Comparison of ENCODE assay signal across 13 cellular contexts in the genomic region with DNA sequence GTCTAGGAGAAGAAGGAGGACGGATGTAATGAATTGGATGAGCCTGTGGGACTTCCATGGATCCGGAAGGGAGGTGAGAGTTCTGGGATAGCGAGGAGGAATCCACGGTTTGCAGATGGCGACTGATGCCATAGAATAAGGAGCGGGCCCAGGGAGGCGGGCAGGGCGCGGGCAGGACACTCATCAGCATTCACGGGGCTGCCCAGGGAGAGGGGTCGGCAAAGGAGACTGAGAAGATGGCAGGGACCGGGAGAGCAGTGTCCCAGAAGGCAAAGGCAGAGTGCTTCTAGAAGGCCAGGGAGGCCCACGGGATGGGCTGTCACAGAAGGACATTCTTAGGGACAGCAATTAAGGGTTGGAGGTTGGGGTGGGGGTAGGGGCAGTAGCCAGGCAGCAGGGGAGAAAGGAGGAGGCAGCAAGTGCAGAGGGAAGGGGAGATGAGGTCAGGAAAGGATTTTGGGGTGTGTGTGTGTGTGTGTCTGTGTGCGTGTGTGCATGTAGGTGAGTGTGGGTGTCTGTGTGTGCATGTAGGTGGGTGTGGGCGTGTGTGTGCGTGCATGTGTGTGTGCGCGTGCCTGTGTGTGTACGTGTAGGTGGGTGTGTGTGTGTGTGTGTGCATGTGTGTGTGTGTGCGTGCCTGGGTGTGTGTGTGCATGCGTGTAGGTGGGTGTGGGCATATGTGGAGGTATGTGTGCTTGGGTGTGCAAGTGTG. TPM values are rescaled to one million over a fixed set of nuclear protein-coding genes. Genes with fewer than 3 reads are reported as not detected.
DNase-seq lines count a peak whose midpoint lies in the region; ATAC-seq and TF ChIP-seq lines count a peak whose summit lies in the region.
"Had no signal": no experiment of that assay in that cellular context is flagged by ENCODE, and none has a peak within 500 bp of the region (broad histone marks: within the 10 kb centered on the region; RNA-seq: fewer than 3 reads in every experiment).

No MANE protein-coding gene starts in this region.

- no peak for DNase-seq in activated CD4-positive, alpha-beta memory T cell treated with anti-CD3 and anti-CD28 coated beads for 36 hours
- no peak for DNase-seq in activated CD4-positive, alpha-beta memory T cell treated with anti-CD3 and anti-CD28 coated beads, Interleukin-2, amount 10 ng/mL, durations not matched to agents 7 days and 5 days
- DNase-seq in activated naive CD8-positive, alpha-beta T cell treated with anti-CD3 and anti-CD28 coated beads, Interleukin-2, amount 50 U/mL, for 24 hours, result no peak
- no peak for DNase-seq in mesendoderm
- DNase-seq in tibial artery, result no peak
- no peak for DNase-seq in NCI-H2227 treated with DMSO at 0.1 percent for 48 hours (lab: John Stamatoyannopoulos, UW)
- DNase-seq: activated CD8-positive, alpha-beta T cell treated with anti-CD3 and anti-CD28 coated beads for 36 hours; MM.1S; stimulated activated CD4-positive, alpha-beta T cell treated with anti-CD3 and anti-CD28 coated beads, Interleukin-4, amount 100 ng/mL, for 24 hours had no signal

- H3K18ac ChIP-seq in mesendoderm (ENCODE audit: low read length), result no peak overlapping the region

- no peak overlapping the region for H2BK5ac ChIP-seq in mesendoderm (ENCODE audit: low read length)

- H3K4me1 ChIP-seq in mesendoderm (ENCODE audit: control insufficient read depth, low read depth, low read length), result no peaks in the 10 kb centered on the region
- peaks cover 0 to 54% (median 27%) of the 10 kb centered on the region in 4 donors for H3K4me1 ChIP-seq in tibial artery
- H3K4me1 ChIP-seq: A549 had no signal

- no CpG with 5 or more reads among the region's 21 CpGs for WGBS in mesendoderm (ENCODE audit: extremely low coverage, insufficient coverage, low lambda C conversion rate)

- H3K36me3 ChIP-seq in mesendoderm (ENCODE audit: control insufficient read depth, insufficient read depth, low read length), result no peaks in the 10 kb centered on the region
- H3K36me3 ChIP-seq in tibial artery, result no peaks in the 10 kb centered on the region
- H3K36me3 ChIP-seq: sigmoid colon had no signal

- no peak overlapping the region for H4K5ac ChIP-seq in mesendoderm (ENCODE audit: low read length)

- H3K9me3 ChIP-seq in tibial artery, result no peaks in the 10 kb centered on the region
- H3K9me3 ChIP-seq: A549, sigmoid colon had no signal

- no peak overlapping the region for H3K4me2 ChIP-seq in mesendoderm (ENCODE audit: low read length)

- no peaks in the 10 kb centered on the region for H3K79me1 ChIP-seq in mesendoderm (ENCODE audit: low read length)

- H3K4me3 ChIP-seq in mesendoderm (ENCODE audit: low read length), result no peak overlapping the region
- peak overlapping the region in 1 of 2 donors; percentile 71 for H3K4me3 ChIP-seq in tibial artery

- no peak overlapping the region for H3K56ac ChIP-seq in mesendoderm (ENCODE audit: low read length)

- no peak overlapping the region for H2AK5ac ChIP-seq in mesendoderm (ENCODE audit: low read length)

- peaks cover 15% of the 10 kb centered on the region for H3K4me1 Mint-ChIP-seq in activated CD4-positive, alpha-beta memory T cell treated with anti-CD3 and anti-CD28 coated beads for 36 hours (ENCODE audit: low read depth)
- peaks cover 18% of the 10 kb centered on the region for H3K4me1 Mint-ChIP-seq in activated CD4-positive, alpha-beta memory T cell treated with anti-CD3 and anti-CD28 coated beads, Interleukin-2, amount 10 ng/mL, durations not matched to agents 7 days and 5 days
- peaks cover 28% of the 10 kb centered on the region for H3K4me1 Mint-ChIP-seq in activated naive CD8-positive, alpha-beta T cell treated with anti-CD3 and anti-CD28 coated beads, Interleukin-2, amount 50 U/mL, for 24 hours

- peaks cover 37% of the 10 kb centered on the region for H3K27me3 Mint-ChIP-seq in activated CD4-positive, alpha-beta memory T cell treated with anti-CD3 and anti-CD28 coated beads for 36 hours
- H3K27me3 Mint-ChIP-seq in activated CD4-positive, alpha-beta memory T cell treated with anti-CD3 and anti-CD28 coated beads, Interleukin-2, amount 10 ng/mL, durations not matched to agents 7 days and 5 days, result peaks cover 43% of the 10 kb centered on the region
- peaks cover 28% of the 10 kb centered on the region for H3K27me3 Mint-ChIP-seq in activated naive CD8-positive, alpha-beta T cell treated with anti-CD3 and anti-CD28 coated beads, Interleukin-2, amount 50 U/mL, for 24 hours

- no peaks in the 10 kb centered on the region for H3K79me2 ChIP-seq in mesendoderm (ENCODE audit: control insufficient read depth, insufficient read depth, low read length)

- no peak overlapping the region for H2BK15ac ChIP-seq in mesendoderm (replicated peaks; ENCODE audit: low read depth)

- intact Hi-C loops in activated CD4-positive, alpha-beta memory T cell treated with anti-CD3 and anti-CD28 coated beads for 36 hours (cut with micrococcal nuclease), result no loop called here
- intact Hi-C loops in tibial artery (cut with DNase I; ENCODE audit: low total_unique reads), result no loop called here

- peak overlapping the region; percentile 4 for H3K4me3 Mint-ChIP-seq in activated CD4-positive, alpha-beta memory T cell treated with anti-CD3 and anti-CD28 coated beads for 36 hours
- no peak overlapping the region for H3K4me3 Mint-ChIP-seq in activated CD4-positive, alpha-beta memory T cell treated with anti-CD3 and anti-CD28 coated beads, Interleukin-2, amount 10 ng/mL, durations not matched to agents 7 days and 5 days
- H3K4me3 Mint-ChIP-seq in activated naive CD8-positive, alpha-beta T cell treated with anti-CD3 and anti-CD28 coated beads, Interleukin-2, amount 50 U/mL, for 24 hours, result peak overlapping the region; percentile 28

- no peak overlapping the region for H2BK120ac ChIP-seq in mesendoderm (ENCODE audit: low read depth, low read length)

- no peaks in the 10 kb centered on the region for H3K36me3 Mint-ChIP-seq in activated CD4-positive, alpha-beta memory T cell treated with anti-CD3 and anti-CD28 coated beads for 36 hours
- H3K36me3 Mint-ChIP-seq in activated CD4-positive, alpha-beta memory T cell treated with anti-CD3 and anti-CD28 coated beads, Interleukin-2, amount 10 ng/mL, durations not matched to agents 7 days and 5 days (ENCODE audit: low read depth), result no peaks in the 10 kb centered on the region
- no peaks in the 10 kb centered on the region for H3K36me3 Mint-ChIP-seq in activated naive CD8-positive, alpha-beta T cell treated with anti-CD3 and anti-CD28 coated beads, Interleukin-2, amount 50 U/mL, for 24 hours (ENCODE audit: low read depth)

- TF ChIP-seq CTCF in tibial artery (IDR thresholded peaks at IDR 0.05), result no peak

- no peak overlapping the region for H3K27ac ChIP-seq in mesendoderm (ENCODE audit: low read depth, low read length)
- peak overlapping the region; percentile 90 to 91 for H3K27ac ChIP-seq in tibial artery

- H4K8ac ChIP-seq in mesendoderm (ENCODE audit: low read depth, low read length), result no peak overlapping the region

- H3K23ac ChIP-seq in mesendoderm (ENCODE audit: low read length), result peak overlapping the region; percentile 57

- CTCF ChIA-PET in activated CD4-positive, alpha-beta memory T cell treated with anti-CD3 and anti-CD28 coated beads for 36 hours (lab: Charles Lee), result no interaction called here
- CTCF ChIA-PET in activated CD4-positive, alpha-beta memory T cell treated with anti-CD3 and anti-CD28 coated beads, Interleukin-2, amount 10 ng/mL, durations not matched to agents 7 days and 5 days (lab: Charles Lee), result no interaction called here

- no peak overlapping the region for H3K4ac ChIP-seq in mesendoderm (ENCODE audit: low read depth, low read length)

- POLR2A ChIA-PET in activated CD4-positive, alpha-beta memory T cell treated with anti-CD3 and anti-CD28 coated beads for 36 hours (lab: Charles Lee), result no interaction called here
- POLR2A ChIA-PET in activated CD4-positive, alpha-beta memory T cell treated with anti-CD3 and anti-CD28 coated beads, Interleukin-2, amount 10 ng/mL, durations not matched to agents 7 days and 5 days (lab: Charles Lee), result no interaction called here

- ATAC-seq in activated naive CD8-positive, alpha-beta T cell treated with anti-CD3 and anti-CD28 coated beads, Interleukin-2, amount 50 U/mL, for 24 hours, result no peak
- ATAC-seq in HG02588 (IDR thresholded peaks at IDR 0.05; ENCODE audit: unreplicated experiment), result no peak
- ATAC-seq in GM21381 (IDR thresholded peaks at IDR 0.05; ENCODE audit: unreplicated experiment), result no peak
- ATAC-seq: activated CD8-positive, alpha-beta T cell treated with anti-CD3 and anti-CD28 coated beads for 36 hours had no signal

- H3K9me3 Mint-ChIP-seq in activated CD4-positive, alpha-beta memory T cell treated with anti-CD3 and anti-CD28 coated beads for 36 hours, result no peaks in the 10 kb centered on the region
- H3K9me3 Mint-ChIP-seq in activated CD4-positive, alpha-beta memory T cell treated with anti-CD3 and anti-CD28 coated beads, Interleukin-2, amount 10 ng/mL, durations not matched to agents 7 days and 5 days, result no peaks in the 10 kb centered on the region
- no peaks in the 10 kb centered on the region for H3K9me3 Mint-ChIP-seq in activated naive CD8-positive, alpha-beta T cell treated with anti-CD3 and anti-CD28 coated beads, Interleukin-2, amount 50 U/mL, for 24 hours
- H3K9me3 Mint-ChIP-seq: activated CD8-positive, alpha-beta T cell treated with anti-CD3 and anti-CD28 coated beads for 36 hours had no signal

- H3K27me3 ChIP-seq in mesendoderm (ENCODE audit: insufficient read depth, low read length, poor library complexity), result peaks cover 23% of the 10 kb centered on the region
- H3K27me3 ChIP-seq in tibial artery, result no peaks in the 10 kb centered on the region
- H3K27me3 ChIP-seq: sigmoid colon had no signal

- H3K9ac ChIP-seq in mesendoderm (ENCODE audit: low read length), result no peak overlapping the region

- no peak overlapping the region for H3K27ac Mint-ChIP-seq in activated CD4-positive, alpha-beta memory T cell treated with anti-CD3 and anti-CD28 coated beads for 36 hours
- no peak overlapping the region for H3K27ac Mint-ChIP-seq in activated CD4-positive, alpha-beta memory T cell treated with anti-CD3 and anti-CD28 coated beads, Interleukin-2, amount 10 ng/mL, durations not matched to agents 7 days and 5 days
- no peak overlapping the region for H3K27ac Mint-ChIP-seq in activated naive CD8-positive, alpha-beta T cell treated with anti-CD3 and anti-CD28 coated beads, Interleukin-2, amount 50 U/mL, for 24 hours
- H3K27ac Mint-ChIP-seq: activated CD8-positive, alpha-beta T cell treated with anti-CD3 and anti-CD28 coated beads for 36 hours had no signal

RNA-seq across cellular contexts. Expression of a gene that starts 1.1 kb away (rescaled TPM):
- total RNA-seq in activated CD4-positive, alpha-beta memory T cell treated with anti-CD3 and anti-CD28 coated beads for 36 hours, result not detected
- total RNA-seq in activated CD4-positive, alpha-beta memory T cell treated with anti-CD3 and anti-CD28 coated beads, Interleukin-2, amount 10 ng/mL, durations not matched to agents 7 days and 5 days, result not detected
- 0.49 TPM for polyA plus RNA-seq in mesendoderm (2013, experiment 1 of 2)
- 0.50 TPM for polyA plus RNA-seq in mesendoderm (2013, experiment 2 of 2)

RNA-seq across cellular contexts. Expression of a gene that starts 23.1 kb away (rescaled TPM):
- total RNA-seq in activated CD4-positive, alpha-beta memory T cell treated with anti-CD3 and anti-CD28 coated beads for 36 hours, result 10 to 100 TPM; 56.7 to 56.8 TPM
- total RNA-seq in activated CD4-positive, alpha-beta memory T cell treated with anti-CD3 and anti-CD28 coated beads, Interleukin-2, amount 10 ng/mL, durations not matched to agents 7 days and 5 days, result 10 to 100 TPM; 57.2 to 58.4 TPM
- polyA plus RNA-seq in mesendoderm (2013, experiment 1 of 2), result 40.2 TPM
- 41.3 TPM for polyA plus RNA-seq in mesendoderm (2013, experiment 2 of 2)

RNA-seq across cellular contexts. Expression of a gene that starts 29.8 kb away (rescaled TPM):
- total RNA-seq in activated CD4-positive, alpha-beta memory T cell treated with anti-CD3 and anti-CD28 coated beads for 36 hours, result 100 to 1,000 TPM; 138 to 143 TPM
- total RNA-seq in activated CD4-positive, alpha-beta memory T cell treated with anti-CD3 and anti-CD28 coated beads, Interleukin-2, amount 10 ng/mL, durations not matched to agents 7 days and 5 days, result 100 to 1,000 TPM; 215 to 221 TPM
- 38.9 TPM for polyA plus RNA-seq in mesendoderm (2013, experiment 1 of 2)
- 40.0 TPM for polyA plus RNA-seq in mesendoderm (2013, experiment 2 of 2)

RNA-seq across cellular contexts. Expression of a gene that starts 37.5 kb away (rescaled TPM):
- 10 to 100 TPM; 33.3 TPM for total RNA-seq in activated CD4-positive, alpha-beta memory T cell treated with anti-CD3 and anti-CD28 coated beads for 36 hours
- 10 to 100 TPM; 29.7 to 29.9 TPM for total RNA-seq in activated CD4-positive, alpha-beta memory T cell treated with anti-CD3 and anti-CD28 coated beads, Interleukin-2, amount 10 ng/mL, durations not matched to agents 7 days and 5 days
- 16.8 TPM for polyA plus RNA-seq in mesendoderm (2013, experiment 1 of 2)
- 16.1 TPM for polyA plus RNA-seq in mesendoderm (2013, experiment 2 of 2)

RNA-seq across cellular contexts. Expression of a gene that starts 42.3 kb away (rescaled TPM):
- total RNA-seq in activated CD4-positive, alpha-beta memory T cell treated with anti-CD3 and anti-CD28 coated beads for 36 hours, result not detected
- not detected for total RNA-seq in activated CD4-positive, alpha-beta memory T cell treated with anti-CD3 and anti-CD28 coated beads, Interleukin-2, amount 10 ng/mL, durations not matched to agents 7 days and 5 days
- polyA plus RNA-seq in mesendoderm (2013, experiment 1 of 2), result 0.25 TPM
- 0.25 TPM for polyA plus RNA-seq in mesendoderm (2013, experiment 2 of 2)
